ENCODE assay signal across 14 cellular contexts in genomic region chr20:58908941-58909340, GRCh38. TPM values are rescaled to one million over a fixed set of nuclear protein-coding genes. Genes with fewer than 3 reads are reported as not detected.
DNase-seq lines count a peak whose midpoint lies in the region; ATAC-seq and TF ChIP-seq lines count a peak whose summit lies in the region.
"Had no signal": no experiment of that assay in that cellular context is flagged by ENCODE, and none has a peak within 500 bp of the region (broad histone marks: within the 10 kb centered on the region; RNA-seq: fewer than 3 reads in every experiment).

No MANE protein-coding gene starts in this region.

- no peaks in the 10 kb centered on the region for H3K4me1 ChIP-seq in endodermal cell (ENCODE audit: control insufficient read depth, insufficient read depth, low read length)
- peaks cover 16% of the 10 kb centered on the region for H3K4me1 ChIP-seq in parathyroid adenoma
- H3K4me1 ChIP-seq in foreskin keratinocyte: peaks cover 22% of the 10 kb centered on the region

- intact Hi-C loops in sciatic nerve (cut with DNase I): no loop called here

- H3K36me3 ChIP-seq in endodermal cell (ENCODE audit: control insufficient read depth, insufficient read depth, low read length) (peaks cover 79% of the 10 kb centered on the region), parathyroid adenoma (ENCODE audit: control insufficient read depth, insufficient read depth, low read length) (no peaks in the 10 kb centered on the region)

- TF ChIP-seq CTCF in endodermal cell (conservative IDR thresholded peaks at IDR 0.05): no peak
- TF ChIP-seq CTCF in parathyroid adenoma (IDR thresholded peaks at IDR 0.05): no peak
- TF ChIP-seq CTCF in foreskin keratinocyte (conservative IDR thresholded peaks at IDR 0.05): no peak

- H3K9me3 Mint-ChIP-seq in stimulated activated naive CD8-positive, alpha-beta T cell treated with anti-CD3 and anti-CD28 coated beads, Interleukin-15, Interleukin-2, amounts not matched to agents 100 ng/mL and 50 ng/mL, for 24 hours: no peaks in the 10 kb centered on the region
- H3K9me3 Mint-ChIP-seq in stimulated activated naive CD8-positive, alpha-beta T cell treated with anti-CD3 and anti-CD28 coated beads, Interleukin-15, amount 100 ng/mL, for 72 hours: no peaks in the 10 kb centered on the region
- H3K9me3 Mint-ChIP-seq in endodermal cell: no peaks in the 10 kb centered on the region
- H3K9me3 Mint-ChIP-seq: activated CD4-positive, alpha-beta T cell treated with anti-CD3 and anti-CD28 coated beads, Interleukin-2, amount 10 ng/mL, durations not matched to agents 24 days and 14 days; effector memory CD8-positive, alpha-beta T cell; naive thymus-derived CD4-positive, alpha-beta T cell had no signal

- H3K27me3 Mint-ChIP-seq in stimulated activated naive CD8-positive, alpha-beta T cell treated with anti-CD3 and anti-CD28 coated beads, Interleukin-15, Interleukin-2, amounts not matched to agents 100 ng/mL and 50 ng/mL, for 24 hours: no peaks in the 10 kb centered on the region
- no peaks in the 10 kb centered on the region for H3K27me3 Mint-ChIP-seq in stimulated activated naive CD8-positive, alpha-beta T cell treated with anti-CD3 and anti-CD28 coated beads, Interleukin-15, amount 100 ng/mL, for 72 hours
- H3K27me3 Mint-ChIP-seq in endodermal cell (ENCODE audit: insufficient read depth): no peaks in the 10 kb centered on the region
- H3K27me3 Mint-ChIP-seq: activated CD4-positive, alpha-beta T cell treated with anti-CD3 and anti-CD28 coated beads, Interleukin-2, amount 10 ng/mL, durations not matched to agents 24 days and 14 days; effector memory CD8-positive, alpha-beta T cell; naive thymus-derived CD4-positive, alpha-beta T cell had no signal

- no peak overlapping the region for H3K4me3 Mint-ChIP-seq in stimulated activated naive CD8-positive, alpha-beta T cell treated with anti-CD3 and anti-CD28 coated beads, Interleukin-15, Interleukin-2, amounts not matched to agents 100 ng/mL and 50 ng/mL, for 24 hours
- no peak overlapping the region for H3K4me3 Mint-ChIP-seq in stimulated activated naive CD8-positive, alpha-beta T cell treated with anti-CD3 and anti-CD28 coated beads, Interleukin-15, amount 100 ng/mL, for 72 hours
- H3K4me3 Mint-ChIP-seq in endodermal cell: no peak overlapping the region
- H3K4me3 Mint-ChIP-seq: activated CD4-positive, alpha-beta T cell treated with anti-CD3 and anti-CD28 coated beads, Interleukin-2, amount 10 ng/mL, durations not matched to agents 24 days and 14 days had no signal

- peak overlapping the region; percentile 36 for H3K27ac Mint-ChIP-seq in stimulated activated naive CD8-positive, alpha-beta T cell treated with anti-CD3 and anti-CD28 coated beads, Interleukin-15, Interleukin-2, amounts not matched to agents 100 ng/mL and 50 ng/mL, for 24 hours
- H3K27ac Mint-ChIP-seq in stimulated activated naive CD8-positive, alpha-beta T cell treated with anti-CD3 and anti-CD28 coated beads, Interleukin-15, amount 100 ng/mL, for 72 hours: peak overlapping the region in 1 of 2 donors; percentile 42
- H3K27ac Mint-ChIP-seq in endodermal cell: peak overlapping the region; percentile 39

- H3K4me2 ChIP-seq in parathyroid adenoma (ENCODE audit: low read length): no peak overlapping the region

- H3K9me3 ChIP-seq in endodermal cell (ENCODE audit: control insufficient read depth, low read length) (no peaks in the 10 kb centered on the region), parathyroid adenoma (ENCODE audit: control insufficient read depth, low read length) (no peaks in the 10 kb centered on the region)
- H3K9me3 ChIP-seq: Peyer's patch had no signal

- H3K27ac ChIP-seq in endodermal cell (ENCODE audit: low read depth, low read length): no peak overlapping the region
- H3K27ac ChIP-seq in parathyroid adenoma: peak overlapping the region; percentile 78
- H3K27ac ChIP-seq in foreskin keratinocyte: no peak overlapping the region

- H3K9ac ChIP-seq in endodermal cell (ENCODE audit: extremely low read depth, low read length, poor library complexity, severe bottlenecking): no peak overlapping the region
- H3K9ac ChIP-seq in parathyroid adenoma: no peak overlapping the region

- no peak for DNase-seq in stimulated activated naive CD8-positive, alpha-beta T cell treated with anti-CD3 and anti-CD28 coated beads, Interleukin-15, amount 100 ng/mL, for 72 hours
- DNase-seq in endodermal cell (no peak), ACHN (no peak), foreskin keratinocyte (no peak), NCI-H1092 (lab: John Stamatoyannopoulos, UW) (no peak), sciatic nerve (ENCODE audit: low spot score) (no peak)
- DNase-seq: activated CD4-positive, alpha-beta T cell treated with anti-CD3 and anti-CD28 coated beads, Interleukin-2, amount 10 ng/mL, durations not matched to agents 24 days and 14 days; effector memory CD8-positive, alpha-beta T cell; naive thymus-derived CD4-positive, alpha-beta T cell; NCI-H510A; Peyer's patch; small intestine had no signal

- no peak for ATAC-seq in stimulated activated naive CD8-positive, alpha-beta T cell treated with anti-CD3 and anti-CD28 coated beads, Interleukin-15, amount 100 ng/mL, for 72 hours
- ATAC-seq in foreskin keratinocyte (no peak), sciatic nerve (no peak)
- ATAC-seq: effector memory CD8-positive, alpha-beta T cell; naive thymus-derived CD4-positive, alpha-beta T cell had no signal

- no peak overlapping the region for H3K4me3 ChIP-seq in endodermal cell (ENCODE audit: low read length)
- H3K4me3 ChIP-seq in parathyroid adenoma (ENCODE audit: low read depth, low read length): no peak overlapping the region
- H3K4me3 ChIP-seq: Peyer's patch had no signal

- H3K4me1 Mint-ChIP-seq in stimulated activated naive CD8-positive, alpha-beta T cell treated with anti-CD3 and anti-CD28 coated beads, Interleukin-15, Interleukin-2, amounts not matched to agents 100 ng/mL and 50 ng/mL, for 24 hours (ENCODE audit: low read depth): peaks cover 65% of the 10 kb centered on the region
- peaks cover 86% of the 10 kb centered on the region for H3K4me1 Mint-ChIP-seq in stimulated activated naive CD8-positive, alpha-beta T cell treated with anti-CD3 and anti-CD28 coated beads, Interleukin-15, amount 100 ng/mL, for 72 hours
- H3K4me1 Mint-ChIP-seq in endodermal cell: no peaks in the 10 kb centered on the region

- peaks cover 4% of the 10 kb centered on the region for H3K79me2 ChIP-seq in parathyroid adenoma

- 97 to 99% methylated on average over 9 of the region's 9 CpGs for WGBS in endodermal cell (ENCODE audit: insufficient coverage in 1 of 2, insufficient read length in 1 of 2), 2 experiments

- no peaks in the 10 kb centered on the region for H3K27me3 ChIP-seq in endodermal cell (ENCODE audit: control insufficient read depth, insufficient read depth, low read length, poor library complexity, severe bottlenecking)
- H3K27me3 ChIP-seq in parathyroid adenoma (ENCODE audit: control insufficient read depth, insufficient read depth, low read length): no peaks in the 10 kb centered on the region
- H3K27me3 ChIP-seq in foreskin keratinocyte: no peaks in the 10 kb centered on the region
- H3K27me3 ChIP-seq: Peyer's patch had no signal

- no peak overlapping the region for H2AFZ ChIP-seq in parathyroid adenoma

- peaks cover 81% of the 10 kb centered on the region for H3K36me3 Mint-ChIP-seq in stimulated activated naive CD8-positive, alpha-beta T cell treated with anti-CD3 and anti-CD28 coated beads, Interleukin-15, Interleukin-2, amounts not matched to agents 100 ng/mL and 50 ng/mL, for 24 hours (ENCODE audit: low read depth)
- H3K36me3 Mint-ChIP-seq in endodermal cell (ENCODE audit: low read depth): peaks cover 73% of the 10 kb centered on the region

- in situ Hi-C loops in ACHN (cut with HindIII; ENCODE audit: low pct_ligation_motif_present, low pct_unique_long_range_greater_than_20kb, low sequenced_read_pairs): no loop called here

RNA-seq across cellular contexts. Expression of gene GNAS, which starts 56.4 kb away (rescaled TPM):
- total RNA-seq in endodermal cell (1,000 to 10,000 TPM; 1,246 to 1,267 TPM), foreskin keratinocyte (697 and 702 TPM in 2 replicates), sciatic nerve (617 TPM)
- polyA plus RNA-seq in endodermal cell (2013, experiment 1 of 2): 1,275 TPM
- polyA plus RNA-seq in endodermal cell (2013, experiment 2 of 2): 1,251 TPM
- 862 and 881 TPM in 2 replicates for polyA plus RNA-seq in foreskin keratinocyte

RNA-seq across cellular contexts. Expression of gene GNAS-AS1, which starts 58.2 kb away (rescaled TPM):
- total RNA-seq in endodermal cell (1 to 10 TPM; 9.3 to 9.7 TPM), foreskin keratinocyte (0.27 and 0.63 TPM in 2 replicates), sciatic nerve (1.5 TPM)
- polyA plus RNA-seq in endodermal cell (2013, experiment 1 of 2): 3.9 TPM
- 2.5 TPM for polyA plus RNA-seq in endodermal cell (2013, experiment 2 of 2)
- polyA plus RNA-seq in foreskin keratinocyte: 0.16 and 0.39 TPM in 2 replicates
- polyA plus RNA-seq: naive thymus-derived CD4-positive, alpha-beta T cell had no signal
